In genomic region chr1:22562584-22563551, GRCh38 we compare ENCODE assay signal across 1 cellular context.
TF ChIP-seq lines count a peak whose summit lies in the region.

EPHA8 (plus strand) TSS chr1:22563489; CDS start chr1:22563636, 147 bp downstream.

TF ChIP-seq in HEK293, 187 proteins besides CTCF, POLR2A, EP300 and RAD21 (continued from another document and continues in another):
- TF ChIP-seq ZBTB10 (tag by site-specific recombination; IDR thresholded peaks at IDR 0.05) (no peak), SETDB1 (IDR thresholded peaks at IDR 0.05; ENCODE audit: insufficient read length, low read length) (no peak), ZNF624 (tag by site-specific recombination; IDR thresholded peaks at IDR 0.05) (no peak), ZNF658 (tag by site-specific recombination; IDR thresholded peaks at IDR 0.05) (no peak), ZNF621 (tag by site-specific recombination; IDR thresholded peaks at IDR 0.05) (no peak), ZNF561 (tag by site-specific recombination; IDR thresholded peaks at IDR 0.05; ENCODE audit: borderline replicate concordance) (no peak), ZNF549 (tag by site-specific recombination; IDR thresholded peaks at IDR 0.05) (no peak), YY2 (tag by site-specific recombination; IDR thresholded peaks at IDR 0.05) (no peak), HOXD13 (CRISPR knock-in tag; IDR thresholded peaks at IDR 0.05; ENCODE audit: borderline replicate concordance) (no peak), ZNF792 (tag by site-specific recombination; IDR thresholded peaks at IDR 0.05) (no peak), AEBP2 (tag by site-specific recombination; IDR thresholded peaks at IDR 0.05; ENCODE audit: borderline replicate concordance) (no peak), PATZ1 (tag by site-specific recombination; IDR thresholded peaks at IDR 0.05) (no peak), SCRT1 (tag by site-specific recombination; IDR thresholded peaks at IDR 0.05; ENCODE audit: borderline replicate concordance) (no peak), ZNF623 (tag by site-specific recombination; IDR thresholded peaks at IDR 0.05) (no peak), ZNF580 (tag by site-specific recombination; IDR thresholded peaks at IDR 0.05) (no peak), ZNF530 (tag by site-specific recombination; IDR thresholded peaks at IDR 0.05; ENCODE audit: low read depth) (no peak), ZFP37 (tag by site-specific recombination; IDR thresholded peaks at IDR 0.05) (no peak), KLF7 (tag by site-specific recombination; IDR thresholded peaks at IDR 0.05; ENCODE audit: borderline replicate concordance) (no peak), OVOL3 (tag by site-specific recombination; IDR thresholded peaks at IDR 0.05) (no peak), ZNF324 (tag by site-specific recombination; IDR thresholded peaks at IDR 0.05) (no peak), ZIC2 (tag by site-specific recombination; IDR thresholded peaks at IDR 0.05) (peak; percentile 39), ZNF221 (tag by site-specific recombination; IDR thresholded peaks at IDR 0.05; ENCODE audit: borderline replicate concordance) (no peak), ZNF140 (tag by site-specific recombination; IDR thresholded peaks at IDR 0.05) (no peak), ZNF302 (tag by site-specific recombination; IDR thresholded peaks at IDR 0.05; ENCODE audit: low read depth) (no peak), ZNF202 (tag by site-specific recombination; IDR thresholded peaks at IDR 0.05; ENCODE audit: borderline replicate concordance) (no peak), ZNF223 (tag by site-specific recombination; IDR thresholded peaks at IDR 0.05) (no peak), ZNF660 (tag by site-specific recombination; IDR thresholded peaks at IDR 0.05) (no peak), KLF16 (tag by site-specific recombination; IDR thresholded peaks at IDR 0.05) (no peak), ZNF19 (tag by site-specific recombination; IDR thresholded peaks at IDR 0.05; ENCODE audit: low read depth) (no peak), ZNF76 (tag by site-specific recombination; IDR thresholded peaks at IDR 0.05; ENCODE audit: borderline replicate concordance, low read depth) (no peak), ZNF157 (tag by site-specific recombination; IDR thresholded peaks at IDR 0.05) (no peak), ZNF404 (tag by site-specific recombination; IDR thresholded peaks at IDR 0.05) (no peak), ELK4 (IDR thresholded peaks at IDR 0.05; ENCODE audit: borderline replicate concordance, low read depth, low read length) (no peak), ZNF354C (tag by site-specific recombination; IDR thresholded peaks at IDR 0.05; ENCODE audit: borderline replicate concordance, low read depth) (no peak), ZNF837 (tag by site-specific recombination; IDR thresholded peaks at IDR 0.05) (no peak), ZNF488 (tag by site-specific recombination; IDR thresholded peaks at IDR 0.05) (no peak), ZNF600 (tag by site-specific recombination; IDR thresholded peaks at IDR 0.05) (no peak), ZSCAN5A (tag by site-specific recombination; IDR thresholded peaks at IDR 0.05) (no peak), ZNF132 (tag by site-specific recombination; IDR thresholded peaks at IDR 0.05; ENCODE audit: borderline replicate concordance) (no peak), ZNF169 (tag by site-specific recombination; IDR thresholded peaks at IDR 0.05) (no peak)
- TF ChIP-seq, protein P1, sequence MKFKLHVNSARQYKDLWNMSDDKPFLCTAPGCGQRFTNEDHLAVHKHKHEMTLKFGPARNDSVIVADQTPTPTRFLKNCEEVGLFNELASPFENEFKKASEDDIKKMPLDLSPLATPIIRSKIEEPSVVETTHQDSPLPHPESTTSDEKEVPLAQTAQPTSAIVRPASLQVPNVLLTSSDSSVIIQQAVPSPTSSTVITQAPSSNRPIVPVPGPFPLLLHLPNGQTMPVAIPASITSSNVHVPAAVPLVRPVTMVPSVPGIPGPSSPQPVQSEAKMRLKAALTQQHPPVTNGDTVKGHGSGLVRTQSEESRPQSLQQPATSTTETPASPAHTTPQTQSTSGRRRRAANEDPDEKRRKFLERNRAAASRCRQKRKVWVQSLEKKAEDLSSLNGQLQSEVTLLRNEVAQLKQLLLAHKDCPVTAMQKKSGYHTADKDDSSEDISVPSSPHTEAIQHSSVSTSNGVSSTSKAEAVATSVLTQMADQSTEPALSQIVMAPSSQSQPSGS (tag by site-specific recombination; IDR thresholded peaks at IDR 0.05; ENCODE audit: low read depth) = no peak
- TF ChIP-seq, protein P2, sequence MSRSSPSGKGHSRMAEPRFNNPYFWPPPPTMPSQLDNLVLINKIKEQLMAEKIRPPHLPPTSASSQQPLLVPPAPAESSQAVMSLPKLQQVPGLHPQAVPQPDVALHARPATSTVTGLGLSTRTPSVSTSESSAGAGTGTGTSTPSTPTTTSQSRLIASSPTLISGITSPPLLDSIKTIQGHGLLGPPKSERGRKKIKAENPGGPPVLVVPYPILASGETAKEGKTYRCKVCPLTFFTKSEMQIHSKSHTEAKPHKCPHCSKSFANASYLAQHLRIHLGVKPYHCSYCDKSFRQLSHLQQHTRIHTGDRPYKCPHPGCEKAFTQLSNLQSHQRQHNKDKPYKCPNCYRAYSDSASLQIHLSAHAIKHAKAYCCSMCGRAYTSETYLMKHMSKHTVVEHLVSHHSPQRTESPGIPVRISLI (tag by site-specific recombination; IDR thresholded peaks at IDR 0.05) = no peak
- TF ChIP-seq, protein P3, sequence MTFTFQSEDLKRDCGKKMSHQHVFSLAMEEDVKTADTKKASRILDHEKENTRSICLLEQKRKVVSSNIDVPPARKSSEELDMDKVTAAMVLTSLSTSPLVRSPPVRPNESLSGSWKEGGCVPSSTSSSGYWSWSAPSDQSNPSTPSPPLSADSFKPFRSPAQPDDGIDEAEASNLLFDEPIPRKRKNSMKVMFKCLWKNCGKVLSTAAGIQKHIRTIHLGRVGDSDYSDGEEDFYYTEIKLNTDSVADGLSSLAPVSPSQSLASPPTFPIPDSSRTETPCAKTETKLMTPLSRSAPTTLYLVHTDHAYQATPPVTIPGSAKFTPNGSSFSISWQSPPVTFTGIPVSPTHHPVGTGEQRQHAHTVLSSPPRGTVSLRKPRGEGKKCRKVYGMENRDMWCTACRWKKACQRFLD (tag by site-specific recombination; IDR thresholded peaks at IDR 0.05) = no peak
- TF ChIP-seq, protein P4, sequence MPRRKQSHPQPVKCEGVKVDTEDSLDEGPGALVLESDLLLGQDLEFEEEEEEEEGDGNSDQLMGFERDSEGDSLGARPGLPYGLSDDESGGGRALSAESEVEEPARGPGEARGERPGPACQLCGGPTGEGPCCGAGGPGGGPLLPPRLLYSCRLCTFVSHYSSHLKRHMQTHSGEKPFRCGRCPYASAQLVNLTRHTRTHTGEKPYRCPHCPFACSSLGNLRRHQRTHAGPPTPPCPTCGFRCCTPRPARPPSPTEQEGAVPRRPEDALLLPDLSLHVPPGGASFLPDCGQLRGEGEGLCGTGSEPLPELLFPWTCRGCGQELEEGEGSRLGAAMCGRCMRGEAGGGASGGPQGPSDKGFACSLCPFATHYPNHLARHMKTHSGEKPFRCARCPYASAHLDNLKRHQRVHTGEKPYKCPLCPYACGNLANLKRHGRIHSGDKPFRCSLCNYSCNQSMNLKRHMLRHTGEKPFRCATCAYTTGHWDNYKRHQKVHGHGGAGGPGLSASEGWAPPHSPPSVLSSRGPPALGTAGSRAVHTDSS (tag by site-specific recombination; IDR thresholded peaks at IDR 0.05) = no peak
- TF ChIP-seq, protein P5, sequence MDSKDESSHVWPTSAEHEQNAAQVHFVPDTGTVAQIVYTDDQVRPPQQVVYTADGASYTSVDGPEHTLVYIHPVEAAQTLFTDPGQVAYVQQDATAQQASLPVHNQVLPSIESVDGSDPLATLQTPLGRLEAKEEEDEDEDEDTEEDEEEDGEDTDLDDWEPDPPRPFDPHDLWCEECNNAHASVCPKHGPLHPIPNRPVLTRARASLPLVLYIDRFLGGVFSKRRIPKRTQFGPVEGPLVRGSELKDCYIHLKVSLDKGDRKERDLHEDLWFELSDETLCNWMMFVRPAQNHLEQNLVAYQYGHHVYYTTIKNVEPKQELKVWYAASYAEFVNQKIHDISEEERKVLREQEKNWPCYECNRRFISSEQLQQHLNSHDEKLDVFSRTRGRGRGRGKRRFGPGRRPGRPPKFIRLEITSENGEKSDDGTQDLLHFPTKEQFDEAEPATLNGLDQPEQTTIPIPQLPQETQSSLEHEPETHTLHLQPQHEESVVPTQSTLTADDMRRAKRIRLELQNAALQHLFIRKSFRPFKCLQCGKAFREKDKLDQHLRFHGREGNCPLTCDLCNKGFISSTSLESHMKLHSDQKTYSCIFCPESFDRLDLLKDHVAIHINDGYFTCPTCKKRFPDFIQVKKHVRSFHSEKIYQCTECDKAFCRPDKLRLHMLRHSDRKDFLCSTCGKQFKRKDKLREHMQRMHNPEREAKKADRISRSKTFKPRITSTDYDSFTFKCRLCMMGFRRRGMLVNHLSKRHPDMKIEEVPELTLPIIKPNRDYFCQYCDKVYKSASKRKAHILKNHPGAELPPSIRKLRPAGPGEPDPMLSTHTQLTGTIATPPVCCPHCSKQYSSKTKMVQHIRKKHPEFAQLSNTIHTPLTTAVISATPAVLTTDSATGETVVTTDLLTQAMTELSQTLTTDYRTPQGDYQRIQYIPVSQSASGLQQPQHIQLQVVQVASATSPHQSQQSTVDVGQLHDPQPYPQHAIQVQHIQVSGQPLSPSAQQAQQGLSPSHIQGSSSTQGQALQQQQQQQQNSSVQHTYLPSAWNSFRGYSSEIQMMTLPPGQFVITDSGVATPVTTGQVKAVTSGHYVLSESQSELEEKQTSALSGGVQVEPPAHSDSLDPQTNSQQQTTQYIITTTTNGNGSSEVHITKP (tag by site-specific recombination; IDR thresholded peaks at IDR 0.05) = no peak
